ENCODE assay signal across 8 cellular contexts in the genomic region with DNA sequence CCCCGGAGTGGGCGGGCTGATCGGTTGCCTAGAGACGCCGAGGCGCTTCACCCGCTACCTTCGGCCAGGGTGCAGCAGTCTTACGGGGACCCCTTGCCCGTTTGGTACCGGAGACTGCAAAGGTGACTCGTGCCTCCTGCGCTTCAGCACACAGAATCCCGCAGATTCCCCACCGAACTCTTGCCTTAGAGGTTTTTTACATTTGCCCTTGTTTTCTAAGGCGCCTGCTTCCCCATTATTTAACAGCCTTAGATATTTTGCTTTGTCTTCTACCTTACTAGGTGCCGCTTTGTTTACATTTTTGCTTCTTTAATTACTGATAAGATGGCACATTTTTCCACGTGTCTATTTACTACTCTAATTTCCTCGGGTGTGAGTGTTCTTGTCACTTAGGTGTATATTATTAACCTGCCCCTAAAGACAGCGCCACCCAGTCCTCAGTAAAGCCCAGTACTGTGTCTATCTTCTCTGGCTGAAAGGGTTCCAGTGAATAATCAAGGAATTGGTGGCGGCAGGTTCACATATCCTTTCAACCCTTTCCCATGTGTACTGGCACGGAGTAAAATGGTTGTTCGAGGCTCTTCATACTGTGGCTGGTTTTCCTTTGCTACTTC.
A peak's percentile ranks its signal among the peaks of the same experiment; 100 is the strongest.
DNase-seq lines count a peak whose midpoint lies in the region; ATAC-seq and TF ChIP-seq lines count a peak whose summit lies in the region.

No MANE protein-coding gene starts in this region.

- H3K4me3 ChIP-seq in coronary artery = peak overlapping the region; percentile 85
- H3K4me3 ChIP-seq in muscle layer of colon (ENCODE audit: low read depth in 1 of 2, low read length in 2 of 2) = peak overlapping the region; percentile 69 to 96

- no peak overlapping the region for H3K9ac ChIP-seq in muscle layer of colon (ENCODE audit: low read length)

- TF ChIP-seq CTCF in coronary artery (IDR thresholded peaks at IDR 0.05) = no peak

- ATAC-seq in HG02938 (IDR thresholded peaks at IDR 0.05; ENCODE audit: unreplicated experiment) (no peak), GM18517 (IDR thresholded peaks at IDR 0.05; ENCODE audit: unreplicated experiment) (no peak), HG03135 (IDR thresholded peaks at IDR 0.05; ENCODE audit: unreplicated experiment) (no peak)

- peaks cover 6% of the 10 kb centered on the region for H3K4me1 ChIP-seq in muscle layer of colon (ENCODE audit: insufficient read depth, low read length)

- no peaks in the 10 kb centered on the region for H3K9me3 ChIP-seq in muscle layer of colon (ENCODE audit: low read length)

- DNase-seq in ELR (ENCODE audit: low read depth) (peak; percentile 25), NCI-H146 treated with DMSO at 0.1 percent for 48 hours (lab: John Stamatoyannopoulos, UW; ENCODE audit: unreplicated experiment) (peak; percentile 34), coronary artery (ENCODE audit: low spot score) (no peak)
- DNase-seq in stimulated activated CD8-positive, alpha-beta memory T cell treated with anti-CD3 and anti-CD28 coated beads, Interleukin-4, amount 100 ng/mL, for 48 hours = no peak

- H3K27ac ChIP-seq in coronary artery = no peak overlapping the region
- H3K27ac ChIP-seq in muscle layer of colon (ENCODE audit: low read depth, low read length) = no peak overlapping the region

- H3K36me3 ChIP-seq in muscle layer of colon (ENCODE audit: insufficient read depth, low read length) = no peaks in the 10 kb centered on the region

- H3K27me3 ChIP-seq in muscle layer of colon (ENCODE audit: control insufficient read depth in 1 of 2, insufficient read depth in 2 of 2, low read length in 2 of 2) = no peaks in the 10 kb centered on the region

Comparison
In these comparisons a context has a peak if more than half of its experiments do, and no peak if none do; other contexts are left out.
1. DNase-seq: peak in ELR (single experiment) and NCI-H146 treated with DMSO at 0.1 percent for 48 hours (single experiment); none in coronary artery (single experiment) and stimulated activated CD8-positive, alpha-beta memory T cell treated with anti-CD3 and anti-CD28 coated beads, Interleukin-4, amount 100 ng/mL, for 48 hours (single experiment).